In the genomic region with DNA sequence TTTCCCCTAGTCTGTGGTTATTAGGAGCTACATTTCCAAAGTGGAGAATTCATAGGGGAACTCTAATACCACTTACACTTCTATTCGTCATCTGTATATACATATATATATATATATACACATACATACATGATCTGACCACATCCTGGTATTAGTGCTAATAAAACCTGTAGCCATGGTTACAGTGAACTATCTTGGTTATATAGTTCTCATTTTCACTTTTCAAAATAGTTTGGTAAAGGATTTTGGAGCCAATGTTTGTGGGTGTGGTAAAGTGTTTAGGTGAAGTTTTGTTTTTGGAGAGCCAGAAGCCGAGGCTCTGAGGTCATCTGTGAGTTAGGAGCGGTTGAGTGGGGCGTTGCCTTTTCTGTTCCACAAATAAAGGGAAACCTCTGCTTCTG, we compare ENCODE assay signal across 13 cellular contexts. TPM values are rescaled to one million over a fixed set of nuclear protein-coding genes. Genes with fewer than 3 reads are reported as not detected.
DNase-seq lines count a peak whose midpoint lies in the region; ATAC-seq, FAIRE-seq and TF ChIP-seq lines count a peak whose summit lies in the region.
"Had no signal": no experiment of that assay in that cellular context is flagged by ENCODE, and none has a peak within 500 bp of the region (broad histone marks: within the 10 kb centered on the region; RNA-seq: fewer than 3 reads in every experiment).

No MANE protein-coding gene starts in this region.

- intact Hi-C loops in left ventricle myocardium superior (cut with micrococcal nuclease) (no loop called here), Right ventricle myocardium inferior (cut with DNase I) (no loop called here), HepG2 (cut with micrococcal nuclease; ENCODE audit: unreplicated experiment) (no loop called here)

- no peak for TF ChIP-seq RAD21 in HepG2 (CRISPR knock-in tag; IDR thresholded peaks at IDR 0.05)

- H3K4me3 ChIP-seq in HepG2 (replicated peaks in 1 of 3; ENCODE audit: insufficient read depth in 1 of 3, low read depth in 2 of 3, low read length in 3 of 3) = no peak overlapping the region
- H3K4me3 ChIP-seq: spleen had no signal

- H3K79me2 ChIP-seq in HepG2 (ENCODE audit: insufficient read depth, low read length) = no peaks in the 10 kb centered on the region

- in situ Hi-C loops in HepG2 (cut with HindIII; ENCODE audit: extremely low pct_ligation_motif_present, low pct_unique_long_range_greater_than_20kb) = loop anchor here (25.0 kb wide), 3 partner anchors 713 to 1663 kb away; no protein-coding TSS in a partner anchor

- POLR2A ChIA-PET in HepG2 (lab: Yijun Ruan, JAX) = no interaction called here

- H4K20me1 ChIP-seq in HepG2 (ENCODE audit: insufficient read depth, low read length) = no peaks in the 10 kb centered on the region

- TF ChIP-seq CTCF in HepG2 (CRISPR knock-in tag; IDR thresholded peaks at IDR 0.05) = no peak

- H3K4me1 ChIP-seq in HepG2 (ENCODE audit: insufficient read depth, low read length) = no peaks in the 10 kb centered on the region

- CTCF ChIA-PET in HepG2 (lab: Yijun Ruan, JAX; ENCODE audit: low intra/inter-chr PET ratio, low total read pairs) = no interaction called here

- BruUV-seq in HepG2 (replicated peaks; lab: Mats Ljungman, UMichigan) = no TSS peak

- H3K27ac ChIP-seq in HepG2 (ENCODE audit: extremely low read length, insufficient read depth, low read length) = no peak overlapping the region

- TF ChIP-seq EP300 in HepG2 (IDR thresholded peaks at IDR 0.05; ENCODE audit: low read depth in 2 of 2, low read length in 2 of 2) = no peak
- TF ChIP-seq EP300 in HepG2 (CRISPR knock-in tag; IDR thresholded peaks at IDR 0.05; ENCODE audit: borderline replicate concordance) = no peak

- WGBS in HepG2 (ENCODE audit: low lambda C conversion rate) = 63% methylated on average over 4 of the region's 4 CpGs

- no peak overlapping the region for H3K4me2 ChIP-seq in HepG2 (ENCODE audit: low read depth, low read length)

- DNase-seq in left ventricle myocardium superior (no peak), Right ventricle myocardium inferior (ENCODE audit: missing footprints) (no peak), nucleus accumbens (lab: John Stamatoyannopoulos, UW) (no peak), HepG2 (ENCODE audit: low spot score) (no peak), NCI-H446 treated with DMSO at 0.1 percent for 48 hours (lab: John Stamatoyannopoulos, UW) (no peak)
- DNase-seq: Kasumi-1, spleen, SW 1271 had no signal

- ATAC-seq in left ventricle myocardium superior (peak; percentile 34), Right ventricle myocardium inferior (no peak), HG02642 (IDR thresholded peaks at IDR 0.05; ENCODE audit: poor library complexity, unreplicated experiment) (peak; percentile 54), HG03520 (IDR thresholded peaks at IDR 0.05; ENCODE audit: unreplicated experiment) (peak; percentile 87), HepG2 (no peak), esophagus mucosa (no peak)

- FAIRE-seq in HepG2 (lab: Jason Lieb, UNC) = no peak
- FAIRE-seq: endothelial cell of umbilical vein, G401.6 had no signal

- no peaks in the 10 kb centered on the region for H3K9me3 ChIP-seq in HepG2 (ENCODE audit: low read length)
- H3K9me3 ChIP-seq: spleen had no signal

- no peak for TF ChIP-seq POLR2A in HepG2 (IDR thresholded peaks at IDR 0.05; ENCODE audit: insufficient read depth in 1 of 2, low read depth in 2 of 2, low read length in 2 of 2)

- no peak overlapping the region for H3K9ac ChIP-seq in HepG2 (ENCODE audit: insufficient read depth, low read depth, low read length)

- H3K36me3 ChIP-seq in HepG2 (replicated peaks in 1 of 2; ENCODE audit: control insufficient read depth in 1 of 2, insufficient read depth in 2 of 2, low read length in 2 of 2) = no peaks in the 10 kb centered on the region

- H2AFZ ChIP-seq in HepG2 (ENCODE audit: low read length) = no peak overlapping the region

- H3K27me3 ChIP-seq in HepG2 (ENCODE audit: control insufficient read depth in 1 of 2, insufficient read depth in 2 of 2, low read length in 2 of 2) = no peaks in the 10 kb centered on the region
- H3K27me3 ChIP-seq: spleen had no signal

TF ChIP-seq in HepG2, 621 proteins besides CTCF, POLR2A, EP300 and RAD21 (continues in another document):
- TF ChIP-seq, protein P1, sequence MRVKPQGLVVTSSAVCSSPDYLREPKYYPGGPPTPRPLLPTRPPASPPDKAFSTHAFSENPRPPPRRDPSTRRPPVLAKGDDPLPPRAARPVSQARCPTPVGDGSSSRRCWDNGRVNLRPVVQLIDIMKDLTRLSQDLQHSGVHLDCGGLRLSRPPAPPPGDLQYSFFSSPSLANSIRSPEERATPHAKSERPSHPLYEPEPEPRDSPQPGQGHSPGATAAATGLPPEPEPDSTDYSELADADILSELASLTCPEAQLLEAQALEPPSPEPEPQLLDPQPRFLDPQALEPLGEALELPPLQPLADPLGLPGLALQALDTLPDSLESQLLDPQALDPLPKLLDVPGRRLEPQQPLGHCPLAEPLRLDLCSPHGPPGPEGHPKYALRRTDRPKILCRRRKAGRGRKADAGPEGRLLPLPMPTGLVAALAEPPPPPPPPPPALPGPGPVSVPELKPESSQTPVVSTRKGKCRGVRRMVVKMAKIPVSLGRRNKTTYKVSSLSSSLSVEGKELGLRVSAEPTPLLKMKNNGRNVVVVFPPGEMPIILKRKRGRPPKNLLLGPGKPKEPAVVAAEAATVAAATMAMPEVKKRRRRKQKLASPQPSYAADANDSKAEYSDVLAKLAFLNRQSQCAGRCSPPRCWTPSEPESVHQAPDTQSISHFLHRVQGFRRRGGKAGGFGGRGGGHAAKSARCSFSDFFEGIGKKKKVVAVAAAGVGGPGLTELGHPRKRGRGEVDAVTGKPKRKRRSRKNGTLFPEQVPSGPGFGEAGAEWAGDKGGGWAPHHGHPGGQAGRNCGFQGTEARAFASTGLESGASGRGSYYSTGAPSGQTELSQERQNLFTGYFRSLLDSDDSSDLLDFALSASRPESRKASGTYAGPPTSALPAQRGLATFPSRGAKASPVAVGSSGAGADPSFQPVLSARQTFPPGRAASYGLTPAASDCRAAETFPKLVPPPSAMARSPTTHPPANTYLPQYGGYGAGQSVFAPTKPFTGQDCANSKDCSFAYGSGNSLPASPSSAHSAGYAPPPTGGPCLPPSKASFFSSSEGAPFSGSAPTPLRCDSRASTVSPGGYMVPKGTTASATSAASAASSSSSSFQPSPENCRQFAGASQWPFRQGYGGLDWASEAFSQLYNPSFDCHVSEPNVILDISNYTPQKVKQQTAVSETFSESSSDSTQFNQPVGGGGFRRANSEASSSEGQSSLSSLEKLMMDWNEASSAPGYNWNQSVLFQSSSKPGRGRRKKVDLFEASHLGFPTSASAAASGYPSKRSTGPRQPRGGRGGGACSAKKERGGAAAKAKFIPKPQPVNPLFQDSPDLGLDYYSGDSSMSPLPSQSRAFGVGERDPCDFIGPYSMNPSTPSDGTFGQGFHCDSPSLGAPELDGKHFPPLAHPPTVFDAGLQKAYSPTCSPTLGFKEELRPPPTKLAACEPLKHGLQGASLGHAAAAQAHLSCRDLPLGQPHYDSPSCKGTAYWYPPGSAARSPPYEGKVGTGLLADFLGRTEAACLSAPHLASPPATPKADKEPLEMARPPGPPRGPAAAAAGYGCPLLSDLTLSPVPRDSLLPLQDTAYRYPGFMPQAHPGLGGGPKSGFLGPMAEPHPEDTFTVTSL (CRISPR knock-in tag; IDR thresholded peaks at IDR 0.05; ENCODE audit: borderline replicate concordance) = no peak
- TF ChIP-seq ZBTB1 (CRISPR knock-in tag; IDR thresholded peaks at IDR 0.05; ENCODE audit: borderline replicate concordance) = no peak
- TF ChIP-seq KDM2A (CRISPR knock-in tag; IDR thresholded peaks at IDR 0.05; ENCODE audit: borderline replicate concordance, low read depth) = no peak
- no peak for TF ChIP-seq TMF1 (CRISPR knock-in tag; IDR thresholded peaks at IDR 0.05; ENCODE audit: low read depth)
- TF ChIP-seq ZBTB3 (CRISPR knock-in tag; IDR thresholded peaks at IDR 0.05; ENCODE audit: borderline replicate concordance, low read depth) = no peak
- TF ChIP-seq ZNF18 (CRISPR knock-in tag; IDR thresholded peaks at IDR 0.05; ENCODE audit: insufficient replicate concordance) = no peak

RNA-seq across cellular contexts. Expression of gene KIAA0040, which starts 17.9 kb away (rescaled TPM):
- total RNA-seq in left ventricle myocardium superior (16.9 TPM), Right ventricle myocardium inferior (22.8 TPM), HepG2 (2016; rRNA removed; fragmentation: Illumina TruSeq; extraction: Trizol) (0.24 and 0.63 TPM in 2 replicates), esophagus mucosa (6.3 TPM)
- total RNA-seq in HepG2 (2016; cell fraction: cytosol; rRNA removed; fragmentation: Illumina TruSeq; extraction: Trizol; ENCODE audit: low read depth) = 0.09 TPM in 1 of 2 replicates, not detected in the other
- 0.37 and 0.39 TPM in 2 replicates for total RNA-seq in HepG2 (2016; cell fraction: insoluble cytoplasmic fraction; rRNA removed; fragmentation: Illumina TruSeq; extraction: Trizol)
- 0.15 and 0.62 TPM in 2 replicates for total RNA-seq in HepG2 (2016; cell fraction: membrane; rRNA removed; fragmentation: Illumina TruSeq; extraction: Trizol)
- total RNA-seq in HepG2 (2016; cell fraction: nucleus; rRNA removed; fragmentation: Illumina TruSeq; extraction: Trizol) = 0.37 and 0.50 TPM in 2 replicates
- 0.22 and 0.26 TPM in 2 replicates for polyA plus RNA-seq in HepG2 (2011; rRNA removed)
- polyA plus RNA-seq in HepG2 (2011; cell fraction: cytosol; rRNA removed) = 0.31 and 0.58 TPM in 2 replicates
- polyA plus RNA-seq in HepG2 (2011; cell fraction: nucleus; rRNA removed) = 0.21 and 0.27 TPM in 2 replicates
- 0.12 and 0.19 TPM in 2 replicates for polyA plus RNA-seq in HepG2 (2012)
- 0.07 and 0.11 TPM in 2 replicates for polyA plus RNA-seq in HepG2 (2016; cell fraction: cytosol; fragmentation: Illumina TruSeq; extraction: Trizol; ENCODE audit: low read depth)
- polyA plus RNA-seq in HepG2 (2016; cell fraction: insoluble cytoplasmic fraction; fragmentation: Illumina TruSeq; extraction: Trizol; ENCODE audit: low read depth) = 0.49 and 0.85 TPM in 2 replicates
- polyA plus RNA-seq in HepG2 (2016; cell fraction: membrane; fragmentation: Illumina TruSeq; extraction: Trizol; ENCODE audit: low read depth) = 0.15 and 0.27 TPM in 2 replicates
- polyA plus RNA-seq in HepG2 (2016; cell fraction: nucleus; fragmentation: Illumina TruSeq; extraction: Trizol; ENCODE audit: insufficient read depth, low read depth) = 0.45 and 0.57 TPM in 2 replicates
- 0.44 and 15.3 TPM in 2 replicates for polyA minus RNA-seq in HepG2 (2011; rRNA and poly(A)+ RNA removed; ENCODE audit: low replicate concordance)
- polyA minus RNA-seq in HepG2 (2011; cell fraction: cytosol; rRNA and poly(A)+ RNA removed) = 0.88 and 0.89 TPM in 2 replicates
- 0.25 and 0.39 TPM in 2 replicates for polyA minus RNA-seq in HepG2 (2011; cell fraction: nucleus; rRNA and poly(A)+ RNA removed)

Comparison
In these comparisons a context has a peak if more than half of its experiments do, and no peak if none do; other contexts are left out.
1. ATAC-seq: peak in left ventricle myocardium superior (single experiment), HG02642 (single experiment) and HG03520 (single experiment); none in Right ventricle myocardium inferior (single experiment), HepG2 (single experiment) and esophagus mucosa (single experiment).